In the genomic region with DNA sequence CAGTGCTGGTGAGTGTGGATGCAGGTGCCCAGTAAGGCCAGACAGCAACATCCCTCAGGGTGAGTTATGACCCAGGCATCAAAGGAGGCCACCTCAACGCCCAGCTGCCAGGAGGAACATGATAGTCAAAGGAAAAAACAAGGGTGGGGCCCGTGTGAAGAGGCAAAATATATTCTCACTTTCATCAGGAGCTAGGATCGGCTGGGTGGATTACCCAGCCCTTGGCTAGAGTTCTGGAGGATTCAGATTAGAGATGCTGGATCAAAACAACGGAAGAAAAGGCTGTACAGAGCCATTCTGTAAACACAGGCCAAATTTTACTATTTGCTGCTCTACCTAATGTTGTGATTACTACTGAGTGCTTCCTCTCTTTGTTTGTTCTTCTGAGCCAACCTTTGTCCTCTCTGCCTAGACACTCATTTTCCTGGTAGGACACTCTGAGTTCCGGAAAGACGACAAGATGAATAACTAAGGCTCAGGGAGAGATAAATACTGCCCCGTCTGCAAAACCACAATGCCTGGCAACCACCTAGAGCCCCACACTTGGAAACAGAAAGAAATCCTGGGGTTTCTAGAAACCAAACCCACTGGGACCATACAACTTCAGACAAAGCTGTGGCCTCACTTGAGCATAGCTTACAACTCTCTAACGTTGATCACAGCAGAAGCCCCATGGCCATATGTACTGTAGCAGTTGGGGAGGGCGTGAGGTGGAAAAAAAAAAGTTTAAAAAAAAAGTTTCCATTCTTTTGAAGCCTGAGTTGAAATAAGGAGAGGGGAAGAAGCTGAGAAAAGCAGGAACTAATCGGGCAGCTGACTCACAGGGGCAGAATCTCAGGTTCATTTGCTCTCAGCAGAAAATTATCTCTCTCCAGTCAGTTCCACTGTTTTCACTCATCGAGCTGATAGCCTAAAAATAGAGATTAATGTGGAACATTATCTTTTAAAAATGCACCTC, we compare ENCODE assay signal across 9 cellular contexts. TPM values are rescaled to one million over a fixed set of nuclear protein-coding genes. Genes with fewer than 3 reads are reported as not detected.
DNase-seq lines count a peak whose midpoint lies in the region; ATAC-seq and TF ChIP-seq lines count a peak whose summit lies in the region.
"Had no signal": no experiment of that assay in that cellular context is flagged by ENCODE, and none has a peak within 500 bp of the region (broad histone marks: within the 10 kb centered on the region; RNA-seq: fewer than 3 reads in every experiment).

No MANE protein-coding gene starts in this region.

- H3K4me3 ChIP-seq in heart left ventricle (no peak overlapping the region), right atrium auricular region (no peak overlapping the region)

- H3K27me3 Mint-ChIP-seq in activated CD8-positive, alpha-beta T cell treated with anti-CD3 and anti-CD28 coated beads for 36 hours = no peaks in the 10 kb centered on the region
- no peaks in the 10 kb centered on the region for H3K27me3 Mint-ChIP-seq in immature natural killer cell (ENCODE audit: low read depth in 3 of 3)

- CTCF ChIA-PET in activated CD8-positive, alpha-beta T cell treated with anti-CD3 and anti-CD28 coated beads for 36 hours (lab: Charles Lee) = interaction anchor here (0.7 to 1.8 kb wide), 3 partner anchors 13 to 106 kb away, joined by 4 to 5 read pairs (median 5); no protein-coding TSS in a partner anchor

- POLR2A ChIA-PET in activated CD8-positive, alpha-beta T cell treated with anti-CD3 and anti-CD28 coated beads for 36 hours (lab: Charles Lee) = interaction anchor here (0.7 to 10.9 kb wide), 5 partner anchors 7 to 34 kb away, joined by 3 to 136 read pairs (median 3); a partner anchor contains a TSS

- intact Hi-C loops in heart left ventricle (cut with DNase I) = no loop called here
- intact Hi-C loops in activated CD8-positive, alpha-beta T cell treated with anti-CD3 and anti-CD28 coated beads for 36 hours (cut with micrococcal nuclease) = no loop called here

- DNase-seq in heart left ventricle (no peak), right atrium auricular region (ENCODE audit: low spot score) (no peak), LHCN-M2 (ENCODE audit: low read depth) (peak; percentile 66), immature natural killer cell (no peak), stromal cell of bone marrow (ENCODE audit: low read depth) (peak; percentile 51), SK-N-DZ (ENCODE audit: low spot score) (no peak), inferior parietal cortex (ENCODE audit: extremely low spot score) (no peak)
- peak; percentile 46 for DNase-seq in activated CD8-positive, alpha-beta T cell treated with anti-CD3 and anti-CD28 coated beads for 36 hours

- H3K27ac ChIP-seq in heart left ventricle (peak overlapping the region in 7 of 12 donors; percentile 5 to 69 (median 23)), right atrium auricular region (peak overlapping the region in 1 of 2 donors; percentile 27)

- H3K4me1 Mint-ChIP-seq in activated CD8-positive, alpha-beta T cell treated with anti-CD3 and anti-CD28 coated beads for 36 hours (ENCODE audit: low read depth) = peaks cover 44% of the 10 kb centered on the region
- peaks cover 45 to 50% of the 10 kb centered on the region in 2 donors for H3K4me1 Mint-ChIP-seq in immature natural killer cell

- no peaks in the 10 kb centered on the region for H3K9me3 Mint-ChIP-seq in activated CD8-positive, alpha-beta T cell treated with anti-CD3 and anti-CD28 coated beads for 36 hours
- H3K9me3 Mint-ChIP-seq in immature natural killer cell = no peaks in the 10 kb centered on the region

- H3K36me3 ChIP-seq in heart left ventricle (no peaks in the 10 kb centered on the region), right atrium auricular region (no peaks in the 10 kb centered on the region)

- peak in 3 of 4 donors; percentile 33 to 58 (median 41) for ATAC-seq in heart left ventricle
- peak; percentile 69 for ATAC-seq in activated CD8-positive, alpha-beta T cell treated with anti-CD3 and anti-CD28 coated beads for 36 hours

- 30 to 39% (median 33%) methylated on average over 11 of the region's 11 CpGs for WGBS in heart left ventricle, 4 donors

- no peak overlapping the region for H3K4me3 Mint-ChIP-seq in activated CD8-positive, alpha-beta T cell treated with anti-CD3 and anti-CD28 coated beads for 36 hours
- H3K4me3 Mint-ChIP-seq in immature natural killer cell = peak overlapping the region; percentile 12 to 63 (median 28)
- H3K4me3 Mint-ChIP-seq: brain had no signal

- TF ChIP-seq CTCF in heart left ventricle (IDR thresholded peaks at IDR 0.05) (no peak), right atrium auricular region (IDR thresholded peaks at IDR 0.05) (no peak)
- TF ChIP-seq CTCF in activated CD8-positive, alpha-beta T cell treated with anti-CD3 and anti-CD28 coated beads for 36 hours (IDR thresholded peaks at IDR 0.05) = no peak

- peaks cover 0 to 47% (median 10%) of the 10 kb centered on the region in 12 donors for H3K4me1 ChIP-seq in heart left ventricle
- H3K4me1 ChIP-seq in right atrium auricular region = peaks cover 0 to 13% of the 10 kb centered on the region in 2 donors

- no peak for TF ChIP-seq POLR2A in heart left ventricle (IDR thresholded peaks at IDR 0.05)

- no peaks in the 10 kb centered on the region for H3K36me3 Mint-ChIP-seq in activated CD8-positive, alpha-beta T cell treated with anti-CD3 and anti-CD28 coated beads for 36 hours (ENCODE audit: low read depth)
- no peaks in the 10 kb centered on the region for H3K36me3 Mint-ChIP-seq in immature natural killer cell
- H3K36me3 Mint-ChIP-seq: brain had no signal

- peak overlapping the region; percentile 26 for H3K27ac Mint-ChIP-seq in activated CD8-positive, alpha-beta T cell treated with anti-CD3 and anti-CD28 coated beads for 36 hours
- H3K27ac Mint-ChIP-seq in immature natural killer cell = peak overlapping the region; percentile 38 to 90 (median 78)

- H3K27me3 ChIP-seq in heart left ventricle (no peaks in the 10 kb centered on the region), right atrium auricular region (no peaks in the 10 kb centered on the region)

- H3K9me3 ChIP-seq in heart left ventricle (no peaks in the 10 kb centered on the region), right atrium auricular region (no peaks in the 10 kb centered on the region)

RNA-seq across cellular contexts. Expression of a gene that starts 17.8 kb away (rescaled TPM):
- total RNA-seq in heart left ventricle = 1 to 10 TPM in 2 of 9 donors, under 1 TPM in 5, not detected in 2; 0.15 to 1.8 (median 0.37) TPM
- polyA plus RNA-seq in heart left ventricle = under 1 TPM; 0.15 to 0.40 TPM
- under 1 TPM; 0.22 to 0.75 TPM for total RNA-seq in right atrium auricular region
- 15.7 and 20.3 TPM in 2 replicates for total RNA-seq in LHCN-M2 (2014; rRNA removed)
- 2.2 TPM for polyA plus RNA-seq in LHCN-M2 (2012)
- 10 to 100 TPM; 92.8 to 98.9 TPM for total RNA-seq in activated CD8-positive, alpha-beta T cell treated with anti-CD3 and anti-CD28 coated beads for 36 hours
- 10 to 100 TPM; 34.6 to 77.8 (median 58.9) TPM for polyA plus RNA-seq in immature natural killer cell
- 52.4 and 54.7 TPM in 2 replicates for polyA plus RNA-seq in SK-N-DZ (2014; cell fraction: cytosol; rRNA removed)
- polyA plus RNA-seq in SK-N-DZ (2014; cell fraction: nucleus; rRNA removed) = 19.4 and 33.2 TPM in 2 replicates

Comparison
In these comparisons a context has a peak if more than half of its experiments do, and no peak if none do; other contexts are left out.
1. DNase-seq: peak in LHCN-M2 (single experiment), activated CD8-positive, alpha-beta T cell treated with anti-CD3 and anti-CD28 coated beads for 36 hours (single experiment) and stromal cell of bone marrow (single experiment); none in heart left ventricle (0 of 5), right atrium auricular region (single experiment), immature natural killer cell (0 of 3), SK-N-DZ (single experiment) and inferior parietal cortex (single experiment).